Comparison of ENCODE assay signal across 35 cellular contexts in genomic region chr3:159996018-159996417, GRCh38. TPM values are rescaled to one million over a fixed set of nuclear protein-coding genes. Genes with fewer than 3 reads are reported as not detected.
"Had no signal": no experiment of that assay in that cellular context is flagged by ENCODE, and none has a peak within 500 bp of the region (broad histone marks: within the 10 kb centered on the region; RNA-seq: fewer than 3 reads in every experiment).

No MANE protein-coding gene starts in this region.

- H3K4me1 Mint-ChIP-seq: neural crest cell had no signal

- H3K4me3 Mint-ChIP-seq: activated naive CD8-positive, alpha-beta T cell; effector memory CD8-positive, alpha-beta T cell; memory B cell; naive thymus-derived CD8-positive, alpha-beta T cell; neural crest cell; stimulated activated memory B cell treated with anti-CD40 and anti-IgM and Interleukin-4, amounts not matched to agents 10 μg/mL and 1 μg/mL and 100 μg/mL, for 72 hours; T-helper 1 cell treated with Interleukin-12 subunit alpha and Interleukin-12 subunit beta and Interleukin-4 antibody, amounts not matched to agents 30 μg/mL and 1 μg/mL, for 36 hours had no signal

- DNase-seq: activated CD4-positive, alpha-beta T cell treated with anti-CD3 and anti-CD28 coated beads for 4 hours; activated CD4-positive, alpha-beta T cell treated with anti-CD3 and anti-CD28 coated beads, Interleukin-2, amount 50 U/mL, for 48 hours; activated CD8-positive, alpha-beta memory T cell treated with anti-CD3 and anti-CD28 coated beads for 24 hours; activated effector memory CD4-positive, alpha-beta T cell treated with Interleukin-2 at 50 U/mL for 16 hours; activated naive CD4-positive, alpha-beta T cell treated with Interleukin-2 at 50 U/mL for 16 hours; adrenal gland; aorta; brain microvascular endothelial cell; cortex of kidney; effector memory CD8-positive, alpha-beta T cell; erythroblast; head of caudate nucleus; hippocampal formation; kidney; midbrain; naive thymus-derived CD8-positive, alpha-beta T cell; nucleus accumbens; psoas muscle; sigmoid colon; stimulated activated CD4-positive, alpha-beta T cell treated with anti-CD3 and anti-CD28 coated beads, Interleukin-1b, Interleukin-23, amount 100 ng/mL, for 48 hours; stimulated activated CD4-positive, alpha-beta T cell treated with anti-CD3 and anti-CD28 coated beads, Interleukin-4, amount 100 ng/mL, for 4 hours; stimulated activated CD8-positive, alpha-beta memory T cell treated with anti-CD3 and anti-CD28 coated beads, Interleukin-4, amount 100 ng/mL, for 48 hours; T-helper 9 cell; tibial artery; upper lobe of right lung had no signal

- H3K9me3 Mint-ChIP-seq: effector memory CD8-positive, alpha-beta T cell; memory B cell; naive thymus-derived CD8-positive, alpha-beta T cell; stimulated activated memory B cell treated with anti-CD40 and anti-IgM and Interleukin-4, amounts not matched to agents 10 μg/mL and 1 μg/mL and 100 μg/mL, for 72 hours; T-helper 1 cell treated with Interleukin-12 subunit alpha and Interleukin-12 subunit beta and Interleukin-4 antibody, amounts not matched to agents 30 μg/mL and 1 μg/mL, for 36 hours had no signal

- H3K4me1 ChIP-seq: adrenal gland, parathyroid adenoma, psoas muscle, suprapubic skin, tibial artery, upper lobe of right lung had no signal

- H3K9me3 ChIP-seq: adrenal gland, gastroesophageal sphincter, psoas muscle, sigmoid colon, suprapubic skin, tibial artery, upper lobe of right lung had no signal

- H3K36me3 ChIP-seq: adrenal gland, brain microvascular endothelial cell, gastroesophageal sphincter, sigmoid colon, suprapubic skin, tibial artery, upper lobe of right lung had no signal

- H3K27ac ChIP-seq: adrenal gland, brain microvascular endothelial cell, gastroesophageal sphincter, parathyroid adenoma, psoas muscle, sigmoid colon, suprapubic skin, tibial artery, upper lobe of right lung, VCaP had no signal

- H3K27me3 Mint-ChIP-seq: effector memory CD8-positive, alpha-beta T cell; memory B cell; naive thymus-derived CD8-positive, alpha-beta T cell; stimulated activated memory B cell treated with anti-CD40 and anti-IgM and Interleukin-4, amounts not matched to agents 10 μg/mL and 1 μg/mL and 100 μg/mL, for 72 hours had no signal

- H3K27me3 ChIP-seq: adrenal gland, brain microvascular endothelial cell, gastroesophageal sphincter, sigmoid colon, suprapubic skin, tibial artery, upper lobe of right lung had no signal

- H3K27ac Mint-ChIP-seq: activated naive CD8-positive, alpha-beta T cell; effector memory CD8-positive, alpha-beta T cell; memory B cell; naive thymus-derived CD8-positive, alpha-beta T cell; stimulated activated memory B cell treated with anti-CD40 and anti-IgM and Interleukin-4, amounts not matched to agents 10 μg/mL and 1 μg/mL and 100 μg/mL, for 72 hours; T-helper 1 cell treated with Interleukin-12 subunit alpha and Interleukin-12 subunit beta and Interleukin-4 antibody, amounts not matched to agents 30 μg/mL and 1 μg/mL, for 36 hours had no signal

- ATAC-seq: effector memory CD8-positive, alpha-beta T cell; gastroesophageal sphincter; naive thymus-derived CD8-positive, alpha-beta T cell; psoas muscle; stimulated activated memory B cell treated with anti-CD40 and anti-IgM and Interleukin-4, amounts not matched to agents 10 μg/mL and 1 μg/mL and 100 μg/mL, for 72 hours; upper lobe of right lung had no signal

- H3K4me3 ChIP-seq: adrenal gland, gastroesophageal sphincter, psoas muscle, sigmoid colon, smooth muscle cell, suprapubic skin, tibial artery, upper lobe of right lung had no signal

RNA-seq across cellular contexts. Expression of gene IL12A, which starts 7.4 kb away (rescaled TPM):
- polyA plus RNA-seq: smooth muscle cell had no signal
